In the genomic region with DNA sequence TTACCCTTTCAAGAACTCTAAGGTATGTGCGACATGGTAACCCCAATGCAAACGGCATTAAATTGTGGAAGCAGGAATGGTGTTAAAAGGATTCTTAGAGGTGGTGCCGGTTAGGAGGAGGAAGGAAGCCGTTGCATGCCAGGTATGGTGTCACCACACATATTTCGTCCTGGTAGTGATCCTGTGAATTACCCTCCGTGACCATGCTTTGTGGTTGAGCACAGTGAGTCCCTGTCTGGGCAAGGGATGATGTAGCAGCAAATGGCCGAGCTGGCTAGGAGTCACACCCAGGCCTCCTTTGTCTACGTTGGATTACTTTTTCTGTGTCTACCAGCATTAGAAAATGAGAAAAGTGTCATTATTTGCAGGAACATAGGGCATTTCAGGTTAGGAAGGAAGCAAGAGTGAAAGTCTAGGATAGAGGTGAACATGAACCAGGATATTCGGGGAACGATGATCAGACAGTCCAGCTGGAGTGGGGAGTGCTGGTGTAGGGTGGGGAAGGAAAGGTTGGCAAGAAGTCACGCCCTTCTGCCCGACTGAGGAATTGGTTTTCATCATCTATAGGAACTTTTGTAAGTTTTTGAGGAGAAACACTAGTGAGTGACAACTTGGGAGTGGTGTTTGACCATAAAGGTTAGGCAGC, we compare ENCODE assay signal across 11 cellular contexts.
A peak's percentile ranks its signal among the peaks of the same experiment; 100 is the strongest.
DNase-seq lines count a peak whose midpoint lies in the region; ATAC-seq, FAIRE-seq and TF ChIP-seq lines count a peak whose summit lies in the region.
"Had no signal": no experiment of that assay in that cellular context is flagged by ENCODE, and none has a peak within 500 bp of the region (broad histone marks: within the 10 kb centered on the region; RNA-seq: fewer than 3 reads in every experiment).

No MANE protein-coding gene starts in this region.

- no peaks in the 10 kb centered on the region for H4K20me1 ChIP-seq in OCI-LY3 (ENCODE audit: insufficient read depth, low read length)
- peaks cover 34% of the 10 kb centered on the region for H4K20me1 ChIP-seq in astrocyte (ENCODE audit: insufficient read depth, low read length)
- no peaks in the 10 kb centered on the region for H4K20me1 ChIP-seq in neural progenitor cell (ENCODE audit: low read depth)

- H3K4me1 Mint-ChIP-seq in activated CD8-positive, alpha-beta memory T cell treated with anti-CD3 and anti-CD28 coated beads, Interleukin-2, amount 10 ng/mL, durations not matched to agents 7 days and 5 days: peaks cover 49% of the 10 kb centered on the region
- H3K4me1 Mint-ChIP-seq in astrocyte (ENCODE audit: low read depth, unreplicated experiment): peaks cover 31% of the 10 kb centered on the region
- peaks cover 33% of the 10 kb centered on the region for H3K4me1 Mint-ChIP-seq in neural progenitor cell

- no peak overlapping the region for H3K27ac ChIP-seq in OCI-LY3 (ENCODE audit: low read length)
- no peak overlapping the region for H3K27ac ChIP-seq in astrocyte (ENCODE audit: low read depth, low read length)
- H3K27ac ChIP-seq in neural progenitor cell: no peak overlapping the region

- H3K4me1 ChIP-seq in OCI-LY3 (ENCODE audit: low read length): peaks cover 53% of the 10 kb centered on the region
- H3K4me1 ChIP-seq in astrocyte (ENCODE audit: insufficient read depth, low read length): peaks cover 16% of the 10 kb centered on the region
- peaks cover 9% of the 10 kb centered on the region for H3K4me1 ChIP-seq in neural progenitor cell

- H3K9ac ChIP-seq in OCI-LY3 (ENCODE audit: low read length) (no peak overlapping the region), astrocyte (ENCODE audit: low read length) (no peak overlapping the region), neural progenitor cell (no peak overlapping the region)

- H2AFZ ChIP-seq in OCI-LY3 (ENCODE audit: low read depth, low read length) (peak overlapping the region; percentile 56; the same call in 1 of the 2 replicates), astrocyte (ENCODE audit: low read depth, low read length) (no peak overlapping the region), neural progenitor cell (replicated peaks) (no peak overlapping the region)

- H3K4me3 ChIP-seq in OCI-LY3 (ENCODE audit: low read length) (no peak overlapping the region), astrocyte (ENCODE audit: insufficient read depth, low read depth, low read length) (no peak overlapping the region), neural progenitor cell (no peak overlapping the region)

- H3K27me3 Mint-ChIP-seq in activated CD8-positive, alpha-beta memory T cell treated with anti-CD3 and anti-CD28 coated beads, Interleukin-2, amount 10 ng/mL, durations not matched to agents 7 days and 5 days: no peaks in the 10 kb centered on the region
- H3K27me3 Mint-ChIP-seq in astrocyte (ENCODE audit: low read depth, unreplicated experiment) (no peaks in the 10 kb centered on the region), neural progenitor cell (ENCODE audit: insufficient read depth, low read depth) (peaks cover 4% of the 10 kb centered on the region)

- H3K4me2 ChIP-seq in OCI-LY3 (ENCODE audit: low read length): peak overlapping the region; percentile 36
- no peak overlapping the region for H3K4me2 ChIP-seq in astrocyte (ENCODE audit: low read length)
- H3K4me2 ChIP-seq in neural progenitor cell: no peak overlapping the region

- H3K79me2 ChIP-seq in OCI-LY3 (ENCODE audit: low read length) (no peaks in the 10 kb centered on the region), astrocyte (ENCODE audit: insufficient read depth, low read length) (peaks cover 71% of the 10 kb centered on the region), neural progenitor cell (ENCODE audit: low read depth) (no peaks in the 10 kb centered on the region)

- TF ChIP-seq CTCF in OCI-LY3 (IDR thresholded peaks at IDR 0.05; ENCODE audit: low read depth, low read length) (no peak), astrocyte (IDR thresholded peaks at IDR 0.05; ENCODE audit: insufficient read depth, low read depth, low read length) (no peak), neural progenitor cell (IDR thresholded peaks at IDR 0.05) (no peak), D721Med (IDR thresholded peaks at IDR 0.05; ENCODE audit: insufficient read depth, missing control alignments) (no peak)

- H3K36me3 Mint-ChIP-seq in activated CD8-positive, alpha-beta memory T cell treated with anti-CD3 and anti-CD28 coated beads, Interleukin-2, amount 10 ng/mL, durations not matched to agents 7 days and 5 days: peaks cover 6% of the 10 kb centered on the region
- H3K36me3 Mint-ChIP-seq in astrocyte (ENCODE audit: low read depth, unreplicated experiment): peaks cover 7% of the 10 kb centered on the region
- H3K36me3 Mint-ChIP-seq in neural progenitor cell: peaks cover 4% of the 10 kb centered on the region

- peak overlapping the region; percentile 29 for H3K4me3 Mint-ChIP-seq in activated CD8-positive, alpha-beta memory T cell treated with anti-CD3 and anti-CD28 coated beads, Interleukin-2, amount 10 ng/mL, durations not matched to agents 7 days and 5 days
- H3K4me3 Mint-ChIP-seq in astrocyte (ENCODE audit: unreplicated experiment) (no peak overlapping the region), neural progenitor cell (no peak overlapping the region)
- H3K4me3 Mint-ChIP-seq: nephron had no signal

- no peaks in the 10 kb centered on the region for H3F3A ChIP-seq in neural progenitor cell (ENCODE audit: low read depth)

- H3K9me3 ChIP-seq in OCI-LY3 (ENCODE audit: insufficient read depth, low read length) (no peaks in the 10 kb centered on the region), astrocyte (ENCODE audit: insufficient read depth, low read depth, low read length) (no peaks in the 10 kb centered on the region), neural progenitor cell (ENCODE audit: low read depth) (no peaks in the 10 kb centered on the region)

- H3K27ac Mint-ChIP-seq in activated CD8-positive, alpha-beta memory T cell treated with anti-CD3 and anti-CD28 coated beads, Interleukin-2, amount 10 ng/mL, durations not matched to agents 7 days and 5 days: peak overlapping the region; percentile 74
- peak overlapping the region; percentile 54 for H3K27ac Mint-ChIP-seq in astrocyte (ENCODE audit: unreplicated experiment)
- H3K27ac Mint-ChIP-seq in neural progenitor cell: peak overlapping the region; percentile 19

- DNase-seq in activated CD8-positive, alpha-beta memory T cell treated with anti-CD3 and anti-CD28 coated beads, Interleukin-2, amount 10 ng/mL, durations not matched to agents 7 days and 5 days: no peak
- DNase-seq in activated CD8-positive, alpha-beta memory T cell treated with anti-CD3 and anti-CD28 coated beads, Interleukin-2, amount 50 U/mL, for 48 hours: no peak
- no peak for DNase-seq in astrocyte (ENCODE audit: low read depth)
- DNase-seq in neural progenitor cell (ENCODE audit: low spot score): no peak
- DNase-seq in D721Med (ENCODE audit: insufficient read length, low spot score): no peak
- no peak for DNase-seq in sciatic nerve (ENCODE audit: low spot score)
- DNase-seq: activated CD4-positive, CD25-positive, alpha-beta regulatory T cell treated with anti-CD3 and anti-CD28 coated beads, Interleukin-2, amount 50 U/mL, for 72 hours; NCI-H524 treated with DMSO at 0.1 percent for 48 hours had no signal

- CTCF ChIA-PET in activated CD8-positive, alpha-beta memory T cell treated with anti-CD3 and anti-CD28 coated beads, Interleukin-2, amount 10 ng/mL, durations not matched to agents 7 days and 5 days (lab: Charles Lee): interaction anchor here (0.8 to 3.1 kb wide), 5 partner anchors 10 to 226 kb away, joined by 3 to 9 read pairs (median 4); no protein-coding TSS in a partner anchor

- no peaks in the 10 kb centered on the region for H3K9me3 Mint-ChIP-seq in activated CD8-positive, alpha-beta memory T cell treated with anti-CD3 and anti-CD28 coated beads, Interleukin-2, amount 10 ng/mL, durations not matched to agents 7 days and 5 days (ENCODE audit: low read depth)
- no peaks in the 10 kb centered on the region for H3K9me3 Mint-ChIP-seq in astrocyte (ENCODE audit: unreplicated experiment)
- H3K9me3 Mint-ChIP-seq in neural progenitor cell: peaks cover 8% of the 10 kb centered on the region

- 0 out of 2 replicates have a peak, but pooled peaks cover 3% of the 10 kb centered on the region for H3K27me3 ChIP-seq in OCI-LY3 (ENCODE audit: low read depth, low read length)
- H3K27me3 ChIP-seq in astrocyte (ENCODE audit: insufficient read depth, low read length): no peaks in the 10 kb centered on the region
- H3K27me3 ChIP-seq in neural progenitor cell: no peaks in the 10 kb centered on the region

- ATAC-seq in activated CD8-positive, alpha-beta memory T cell treated with anti-CD3 and anti-CD28 coated beads, Interleukin-2, amount 10 ng/mL, durations not matched to agents 7 days and 5 days: no peak
- ATAC-seq in sciatic nerve (no peak), HG03097 (IDR thresholded peaks at IDR 0.05; ENCODE audit: low FRiP score, unreplicated experiment) (no peak)

- intact Hi-C loops in sciatic nerve (cut with DNase I): no loop called here

- H3K36me3 ChIP-seq in OCI-LY3 (replicated peaks; ENCODE audit: low read depth, low read length) (no peaks in the 10 kb centered on the region), astrocyte (ENCODE audit: insufficient read depth, low read length) (no peaks in the 10 kb centered on the region), neural progenitor cell (no peaks in the 10 kb centered on the region)

- no peak for FAIRE-seq in astrocyte (lab: Jason Lieb, UNC)
- no peak for FAIRE-seq in D721Med (lab: Jason Lieb, UNC)

Comparison
In these comparisons a context has a peak if more than half of its experiments do, and no peak if none do; other contexts are left out.
1. H3K27ac Mint-ChIP-seq: peak in every context shown above with its lines; median percentile 74 in activated CD8-positive, alpha-beta memory T cell treated with anti-CD3 and anti-CD28 coated beads, Interleukin-2, amount 10 ng/mL, durations not matched to agents 7 days and 5 days; 54 in astrocyte; 19 in neural progenitor cell.